In the genomic region with DNA sequence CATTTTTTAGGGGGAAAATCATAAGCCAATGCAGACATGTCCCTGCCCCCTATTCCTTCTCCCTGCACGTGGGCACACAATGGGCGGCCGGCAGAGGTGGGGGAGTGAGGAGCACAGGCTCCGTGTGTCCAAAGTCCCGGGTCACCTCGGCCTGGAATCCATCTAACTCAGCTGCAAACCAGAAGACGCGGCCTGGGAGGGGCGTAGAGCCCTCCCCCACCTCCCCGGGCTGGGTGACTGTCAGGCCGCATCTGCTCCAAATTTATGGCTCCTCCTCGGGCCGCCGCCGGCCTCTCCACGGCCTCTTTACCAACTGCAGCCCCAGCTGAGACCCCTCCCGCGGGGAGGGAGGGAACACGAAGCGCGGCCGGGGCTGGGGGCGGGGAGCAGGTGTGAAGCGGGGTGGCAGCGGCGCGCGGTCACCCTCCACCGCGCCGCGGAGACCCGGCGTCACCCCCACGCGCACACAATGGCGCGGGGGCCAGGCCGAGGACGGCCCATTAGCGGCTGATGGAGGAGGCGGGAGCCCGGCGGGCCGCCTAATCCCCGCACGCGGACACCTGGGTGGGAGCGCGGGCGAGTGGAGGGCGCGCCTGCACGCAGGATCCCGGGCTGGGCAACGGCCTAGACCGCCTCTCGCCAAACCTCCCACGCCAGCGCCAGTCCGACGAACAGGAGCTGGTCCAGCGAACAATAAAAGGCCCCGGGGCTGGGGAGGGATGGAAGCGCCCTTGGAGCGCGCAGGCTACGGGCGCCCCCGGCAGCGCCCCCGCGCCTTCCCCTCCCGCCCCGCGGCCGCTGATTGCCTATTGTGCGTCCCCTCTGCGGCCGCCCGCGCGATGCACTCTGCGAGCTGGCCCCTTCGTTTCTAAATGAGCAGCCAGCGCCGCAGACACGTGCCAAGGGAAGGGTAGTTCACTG, we compare ENCODE assay signal across 1 cellular context.
TF ChIP-seq lines count a peak whose summit lies in the region.

No MANE protein-coding gene starts in this region.

TF ChIP-seq in SK-N-SH treated with all-trans-retinoic acid at 6 μM for 48 hours, 23 proteins besides CTCF, POLR2A, EP300 and RAD21 (continued from another document):
- TF ChIP-seq, protein P1, sequence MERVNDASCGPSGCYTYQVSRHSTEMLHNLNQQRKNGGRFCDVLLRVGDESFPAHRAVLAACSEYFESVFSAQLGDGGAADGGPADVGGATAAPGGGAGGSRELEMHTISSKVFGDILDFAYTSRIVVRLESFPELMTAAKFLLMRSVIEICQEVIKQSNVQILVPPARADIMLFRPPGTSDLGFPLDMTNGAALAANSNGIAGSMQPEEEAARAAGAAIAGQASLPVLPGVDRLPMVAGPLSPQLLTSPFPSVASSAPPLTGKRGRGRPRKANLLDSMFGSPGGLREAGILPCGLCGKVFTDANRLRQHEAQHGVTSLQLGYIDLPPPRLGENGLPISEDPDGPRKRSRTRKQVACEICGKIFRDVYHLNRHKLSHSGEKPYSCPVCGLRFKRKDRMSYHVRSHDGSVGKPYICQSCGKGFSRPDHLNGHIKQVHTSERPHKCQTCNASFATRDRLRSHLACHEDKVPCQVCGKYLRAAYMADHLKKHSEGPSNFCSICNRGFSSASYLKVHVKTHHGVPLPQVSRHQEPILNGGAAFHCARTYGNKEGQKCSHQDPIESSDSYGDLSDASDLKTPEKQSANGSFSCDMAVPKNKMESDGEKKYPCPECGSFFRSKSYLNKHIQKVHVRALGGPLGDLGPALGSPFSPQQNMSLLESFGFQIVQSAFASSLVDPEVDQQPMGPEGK (CRISPR knock-in tag; IDR thresholded peaks at IDR 0.05; ENCODE audit: borderline replicate concordance): no peak
- no peak for TF ChIP-seq ZNF8 (CRISPR knock-in tag; IDR thresholded peaks at IDR 0.05)
- TF ChIP-seq TCF4 (CRISPR knock-in tag; IDR thresholded peaks at IDR 0.05; ENCODE audit: borderline replicate concordance): no peak
- no peak for TF ChIP-seq PPARA (CRISPR knock-in tag; IDR thresholded peaks at IDR 0.05; ENCODE audit: borderline replicate concordance)
- no peak for TF ChIP-seq TOX (CRISPR knock-in tag; IDR thresholded peaks at IDR 0.05; ENCODE audit: borderline replicate concordance)
- TF ChIP-seq ZNF70 (CRISPR knock-in tag; IDR thresholded peaks at IDR 0.05): no peak
- no peak for TF ChIP-seq OSR1 (CRISPR knock-in tag; IDR thresholded peaks at IDR 0.05)
- TF ChIP-seq ZC3H10 (CRISPR knock-in tag; IDR thresholded peaks at IDR 0.05): no peak
- no peak for TF ChIP-seq ESRRG (CRISPR knock-in tag; IDR thresholded peaks at IDR 0.05)
